Comparison of ENCODE assay signal across 22 cellular contexts in genomic region chr1:56864430-56864829, GRCh38. TPM values are rescaled to one million over a fixed set of nuclear protein-coding genes. Genes with fewer than 3 reads are reported as not detected.
A peak's percentile ranks its signal among the peaks of the same experiment; 100 is the strongest.
DNase-seq lines count a peak whose midpoint lies in the region; TF ChIP-seq lines count a peak whose summit lies in the region.
"Had no signal": no experiment of that assay in that cellular context is flagged by ENCODE, and none has a peak within 500 bp of the region (broad histone marks: within the 10 kb centered on the region; RNA-seq: fewer than 3 reads in every experiment).

No MANE protein-coding gene starts in this region.

- no peaks in the 10 kb centered on the region for H3K27me3 Mint-ChIP-seq in HFFc6 (ENCODE audit: insufficient read depth)

- DNase-seq in Caki2 (ENCODE audit: low read depth) (peak; percentile 11), HFFc6 (peak; percentile 9), epithelial cell of esophagus (ENCODE audit: low read depth) (peak; percentile 35), kidney epithelial cell (ENCODE audit: low read depth) (peak; percentile 5), NCI-H2081 (lab: John Stamatoyannopoulos, UW) (no peak), NCI-H1092 treated with DMSO at 0.1 percent for 48 hours (lab: John Stamatoyannopoulos, UW) (no peak), esophagus muscularis mucosa (ENCODE audit: extremely low spot score) (no peak), NCI-H345 treated with DMSO at 0.1 percent for 48 hours (lab: John Stamatoyannopoulos, UW; ENCODE audit: unreplicated experiment) (no peak)
- DNase-seq: DMS79 treated with DMSO at 0.1 percent for 48 hours; NCI-H1092; NCI-H1436 treated with DMSO at 0.1 percent for 48 hours; NCI-H1930; NCI-H2227 treated with DMSO at 0.1 percent for 48 hours; NCI-H524; NCI-H774; NK-92 treated with Interleukin-12 subunit alpha and Interleukin-12 subunit beta, amount 100 ng/mL, for 24 hours; SIG-M5; SK-N-SH had no signal

- H3K4me3 ChIP-seq in epithelial cell of esophagus (ENCODE audit: low read length) (no peak overlapping the region), kidney epithelial cell (ENCODE audit: low read depth, low read length) (no peak overlapping the region), esophagus muscularis mucosa (no peak overlapping the region)
- H3K4me3 ChIP-seq: K562 had no signal

- H3K9me3 Mint-ChIP-seq in HFFc6 = no peaks in the 10 kb centered on the region

- TF ChIP-seq POLR2A in esophagus muscularis mucosa (IDR thresholded peaks at IDR 0.05; ENCODE audit: low read depth) = no peak

- H3K36me3 ChIP-seq in kidney epithelial cell (ENCODE audit: control insufficient read depth, insufficient read depth, low read length) (no peaks in the 10 kb centered on the region), esophagus muscularis mucosa (no peaks in the 10 kb centered on the region)

- no peaks in the 10 kb centered on the region for H3K9me3 ChIP-seq in esophagus muscularis mucosa
- H3K9me3 ChIP-seq: SK-N-SH had no signal

- no peaks in the 10 kb centered on the region for H3K27me3 ChIP-seq in kidney epithelial cell (ENCODE audit: control insufficient read depth, insufficient read depth, low read length)
- H3K27me3 ChIP-seq in esophagus muscularis mucosa = no peaks in the 10 kb centered on the region

- WGBS in esophagus muscularis mucosa = 62% methylated on average over 2 of the region's 2 CpGs

- H3K4me1 ChIP-seq in esophagus muscularis mucosa = no peaks in the 10 kb centered on the region

- H3K4me1 Mint-ChIP-seq in HFFc6 (ENCODE audit: low read depth) = peaks cover 50% of the 10 kb centered on the region
- H3K4me1 Mint-ChIP-seq: B cell had no signal

- no peaks in the 10 kb centered on the region for H3K36me3 Mint-ChIP-seq in HFFc6 (ENCODE audit: low read depth)

- intact Hi-C loops in esophagus muscularis mucosa (cut with DNase I) = no loop called here

- TF ChIP-seq EP300 in esophagus muscularis mucosa (IDR thresholded peaks at IDR 0.05) = no peak

- TF ChIP-seq CTCF in HFFc6 (IDR thresholded peaks at IDR 0.05) = no peak
- TF ChIP-seq CTCF in epithelial cell of esophagus (IDR thresholded peaks at IDR 0.05; ENCODE audit: insufficient read depth, low read depth, low read length, missing control alignments) = no peak
- TF ChIP-seq CTCF in kidney epithelial cell (IDR thresholded peaks at IDR 0.05; ENCODE audit: insufficient read depth, low read length, poor library complexity, severe bottlenecking) = no peak
- no peak for TF ChIP-seq CTCF in esophagus muscularis mucosa (IDR thresholded peaks at IDR 0.05)

- H3K4me3 Mint-ChIP-seq in HFFc6 = no peak overlapping the region
- H3K4me3 Mint-ChIP-seq: B cell had no signal

- peak overlapping the region; percentile 29 for H3K27ac Mint-ChIP-seq in HFFc6
- H3K27ac Mint-ChIP-seq: B cell had no signal

- no peak overlapping the region for H3K27ac ChIP-seq in esophagus muscularis mucosa (replicated peaks in 1 of 4)

- in situ Hi-C loops in Caki2 (cut with HindIII; ENCODE audit: low pct_unique_long_range_greater_than_20kb, low sequenced_read_pairs) = no loop called here

RNA-seq across cellular contexts. Expression of gene C8A, which starts 9.8 kb away (rescaled TPM):
- total RNA-seq in Caki2 (2014; rRNA removed; shearing (Covaris generic); ENCODE audit: low replicate concordance) = not detected in 2 replicates
- not detected for total RNA-seq in HFFc6 (2021; fragmentation: NEBNext Ultra II Directional; extraction: Animal tissue kit (Norgen Biotek cat#: 25700))
- total RNA-seq in kidney epithelial cell = not detected in 2 replicates
- not detected for total RNA-seq in esophagus muscularis mucosa
- total RNA-seq: B cell, H1, LHCN-M2 had no signal

RNA-seq across cellular contexts. Expression of gene FYB2, which starts 45.2 kb away (rescaled TPM):
- not detected in 2 replicates for total RNA-seq in Caki2 (2014; rRNA removed; shearing (Covaris generic); ENCODE audit: low replicate concordance)
- total RNA-seq in HFFc6 (2021; fragmentation: NEBNext Ultra II Directional; extraction: Animal tissue kit (Norgen Biotek cat#: 25700)) = under 1 TPM in 1 of 6 experiments, not detected in 5; 0.11 TPM
- not detected in 2 replicates for total RNA-seq in kidney epithelial cell
- not detected for total RNA-seq in esophagus muscularis mucosa
- total RNA-seq: B cell, K562, LHCN-M2 had no signal

Comparison
In these comparisons a context has a peak if more than half of its experiments do, and no peak if none do; other contexts are left out.
1. DNase-seq: peak in Caki2 (single experiment), HFFc6 (single experiment), epithelial cell of esophagus (single experiment) and kidney epithelial cell (single experiment); none in NCI-H2081 (0 of 2), NCI-H1092 treated with DMSO at 0.1 percent for 48 hours (single experiment), esophagus muscularis mucosa (single experiment) and NCI-H345 treated with DMSO at 0.1 percent for 48 hours (single experiment).